Comparison of ENCODE assay signal across 14 cellular contexts in the genomic region with DNA sequence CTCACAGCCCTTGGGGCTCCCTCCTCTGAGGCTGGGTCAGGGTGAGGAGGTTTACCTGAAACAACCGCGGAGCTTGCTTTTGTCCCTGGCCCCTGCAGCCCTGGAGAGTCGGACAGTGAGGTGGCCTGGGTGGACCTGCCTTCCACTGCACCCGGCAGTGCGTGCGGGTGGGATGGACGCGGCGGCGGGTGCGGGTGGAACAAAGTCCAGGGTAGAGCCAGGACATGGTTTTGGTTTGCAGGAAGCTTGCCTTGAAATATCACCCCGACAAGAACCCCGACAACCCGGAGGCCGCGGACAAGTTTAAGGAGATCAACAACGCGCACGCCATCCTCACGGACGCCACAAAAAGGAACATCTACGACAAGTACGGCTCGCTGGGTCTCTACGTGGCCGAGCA. TPM values are rescaled to one million over a fixed set of nuclear protein-coding genes. Genes with fewer than 3 reads are reported as not detected.
DNase-seq lines count a peak whose midpoint lies in the region; ATAC-seq, FAIRE-seq and TF ChIP-seq lines count a peak whose summit lies in the region.
"Had no signal": no experiment of that assay in that cellular context is flagged by ENCODE, and none has a peak within 500 bp of the region (broad histone marks: within the 10 kb centered on the region; RNA-seq: fewer than 3 reads in every experiment).

No MANE protein-coding gene starts in this region.

- CTCF ChIA-PET in K562 (lab: Yijun Ruan, JAX; ENCODE audit: low intra/inter-chr PET ratio): no interaction called here

- 97 to 98% methylated on average over 26 of the region's 26 CpGs for WGBS in heart right ventricle, 2 donors
- 98% methylated on average over 23 of the region's 26 CpGs for WGBS in K562 (ENCODE audit: insufficient coverage, low coverage, missing lambda C conversion rate)
- WGBS in smooth muscle cell (ENCODE audit: low lambda C conversion rate): over 99% methylated on average over 26 of the region's 26 CpGs

- H3K9me1 ChIP-seq in K562 (ENCODE audit: control insufficient read depth, insufficient read depth, low read length): no peaks in the 10 kb centered on the region

- no peak overlapping the region for H3K4me3 ChIP-seq in heart right ventricle
- H3K4me3 ChIP-seq in K562: no peak overlapping the region
- no peak overlapping the region for H3K4me3 ChIP-seq in smooth muscle cell
- H3K4me3 ChIP-seq: BLaER1 treated with 17β-estradiol and CSF1 and Interleukin-3, amounts not matched to agents 10 nM and 100 nM had no signal

- H4K20me1 ChIP-seq in K562 (replicated peaks; ENCODE audit: control insufficient read depth, insufficient read depth, low read length) (0 out of 2 replicates have a peak, but pooled peaks cover 4% of the 10 kb centered on the region), smooth muscle cell (ENCODE audit: low read depth) (peaks cover 79% of the 10 kb centered on the region)

- H3K36me3 ChIP-seq in heart right ventricle (peaks cover 0 to 93% (median 46%) of the 10 kb centered on the region in 9 donors), K562 (ENCODE audit: control insufficient read depth, insufficient read depth, low read length) (peaks cover 77% of the 10 kb centered on the region; the same call in 2 of the 3 replicates), smooth muscle cell (ENCODE audit: low read depth) (no peaks in the 10 kb centered on the region)

- no peak for TF ChIP-seq CTCF in heart right ventricle (IDR thresholded peaks at IDR 0.05)
- TF ChIP-seq CTCF in K562 (IDR thresholded peaks at IDR 0.05 in 2 of 3, conservative IDR thresholded peaks at IDR 0.05 in 1 of 3; ENCODE audit: insufficient read depth in 2 of 3, low read depth in 1 of 3, low read length in 3 of 3): no peak
- TF ChIP-seq CTCF in smooth muscle cell (IDR thresholded peaks at IDR 0.05; ENCODE audit: borderline replicate concordance, insufficient read depth, poor library complexity, severe bottlenecking): no peak

- peaks cover 0 to 28% (median 4%) of the 10 kb centered on the region in 9 donors for H3K4me1 ChIP-seq in heart right ventricle
- peaks cover 0 to 18% of the 10 kb centered on the region in 2 experiments; a peak in 2 of 5 replicates for H3K4me1 ChIP-seq in K562 (replicated peaks in 1 of 2; ENCODE audit: control insufficient read depth in 2 of 2, insufficient read depth in 2 of 2, low read length in 2 of 2)
- H3K4me1 ChIP-seq in smooth muscle cell (ENCODE audit: low read depth): no peaks in the 10 kb centered on the region

- BruUV-seq in K562 (replicated peaks; lab: Mats Ljungman, UMichigan): no TSS peak

- TF ChIP-seq EP300 in K562 (IDR thresholded peaks at IDR 0.05; ENCODE audit: low read length): no peak

- no peak for TF ChIP-seq POLR2A in K562 (conservative IDR thresholded peaks at IDR 0.05)

- H3K4me2 ChIP-seq in K562 (ENCODE audit: insufficient read depth, low read length) (no peak overlapping the region), smooth muscle cell (no peak overlapping the region)

- H3K9ac ChIP-seq in K562 (ENCODE audit: insufficient read depth in 1 of 2, low read depth in 2 of 2, low read length in 2 of 2) (no peak overlapping the region), smooth muscle cell (ENCODE audit: low read depth) (no peak overlapping the region)

- no peak for ATAC-seq in Right ventricle myocardium inferior
- ATAC-seq in heart right ventricle: no peak
- no peak for ATAC-seq in K562
- ATAC-seq: CD8-positive, alpha-beta T cell had no signal

- in situ Hi-C loops in K562 (cut with MboI): no loop called here

- intact Hi-C loops in Right ventricle myocardium inferior (cut with DNase I) (no loop called here), heart right ventricle (cut with DNase I) (no loop called here), K562 (cut with micrococcal nuclease) (no loop called here)

- POLR2A ChIA-PET in K562 (lab: Yijun Ruan, JAX): interaction anchor here (0.6 to 1.3 kb wide), 2 partner anchors 11 to 918 kb away, joined by 3 to 4 read pairs; no protein-coding TSS in a partner anchor

- no peak for TF ChIP-seq RAD21 in K562 (CRISPR knock-in tag; conservative IDR thresholded peaks at IDR 0.05 in 1 of 2, IDR thresholded peaks at IDR 0.05 in 1 of 2)

- peaks cover 14% of the 10 kb centered on the region for H3K79me2 ChIP-seq in K562 (ENCODE audit: control insufficient read depth, insufficient read depth, low read length)
- H3K79me2 ChIP-seq in smooth muscle cell (ENCODE audit: low read depth): peaks cover 28% of the 10 kb centered on the region

- H3K27me3 ChIP-seq in heart right ventricle: no peaks in the 10 kb centered on the region
- H3K27me3 ChIP-seq in K562 (ENCODE audit: control insufficient read depth in 2 of 2, insufficient read depth in 2 of 2, low read length in 2 of 2): no peaks in the 10 kb centered on the region
- no peaks in the 10 kb centered on the region for H3K27me3 ChIP-seq in smooth muscle cell (ENCODE audit: low read depth)
- H3K27me3 ChIP-seq: BLaER1 treated with 17β-estradiol and CSF1 and Interleukin-3, amounts not matched to agents 10 nM and 100 nM had no signal

- no peaks in the 10 kb centered on the region for H3F3A ChIP-seq in smooth muscle cell (ENCODE audit: low read depth)

- H3K27ac ChIP-seq in heart right ventricle (no peak overlapping the region), K562 (ENCODE audit: extremely low read depth, low read depth, low read length) (no peak overlapping the region), smooth muscle cell (ENCODE audit: low read depth) (no peak overlapping the region)

- H2AFZ ChIP-seq in K562 (ENCODE audit: low read depth, low read length) (no peak overlapping the region), smooth muscle cell (ENCODE audit: low read depth) (no peak overlapping the region)

- peak; percentile 45 for DNase-seq in Right ventricle myocardium inferior (ENCODE audit: missing footprints)
- DNase-seq in heart right ventricle: no peak
- DNase-seq in HTR-8/SVneo (ENCODE audit: insufficient read length, low spot score): no peak
- DNase-seq in K562 (ENCODE audit: extremely low read depth in 1 of 4, low spot score in 3 of 4): no peak
- DNase-seq in smooth muscle cell (lab: John Stamatoyannopoulos, UW; ENCODE audit: unreplicated experiment): no peak
- DNase-seq in NCI-H748 treated with DMSO at 0.1 percent for 48 hours (lab: John Stamatoyannopoulos, UW): no peak
- DNase-seq: Calu3; CD8-positive, alpha-beta T cell; DMS79 treated with DMSO at 0.1 percent for 48 hours; GF-D8; GOT3; H9 had no signal

- FAIRE-seq in HTR-8/SVneo (lab: Jason Lieb, UNC): peak; percentile 65
- FAIRE-seq in K562 (lab: Jason Lieb, UNC): no peak

- no peaks in the 10 kb centered on the region for H3K9me3 ChIP-seq in heart right ventricle
- H3K9me3 ChIP-seq in K562 (replicated peaks; ENCODE audit: control insufficient read depth, insufficient read depth, low read depth, low read length): no peaks in the 10 kb centered on the region
- H3K9me3 ChIP-seq in smooth muscle cell (replicated peaks; ENCODE audit: low read depth): no peaks in the 10 kb centered on the region
- H3K9me3 ChIP-seq: BLaER1 treated with 17β-estradiol and CSF1 and Interleukin-3, amounts not matched to agents 10 nM and 100 nM had no signal

RNA-seq across cellular contexts. Expression of gene UCKL1, which starts 27.1 kb away (rescaled TPM):
- 52.0 TPM for total RNA-seq in Right ventricle myocardium inferior
- total RNA-seq in heart right ventricle: 10 to 100 TPM; 27.3 to 70.4 (median 39.0) TPM
- polyA plus RNA-seq in heart right ventricle: 100 to 1,000 TPM in 1 of 2 donors, 10 to 100 TPM in 1; 36.3 to 130 TPM
- 103 and 254 TPM in 2 replicates for total RNA-seq in K562 (2011; cell fraction: chromatin; rRNA removed; ENCODE audit: low replicate concordance)
- total RNA-seq in K562 (2011; cell fraction: nucleolus; rRNA removed): 128 and 153 TPM in 2 replicates
- total RNA-seq in K562 (2011; cell fraction: nucleoplasm; rRNA removed): 102 and 113 TPM in 2 replicates
- 28.5 and 36.8 TPM in 2 replicates for total RNA-seq in K562 (2014; rRNA removed)
- total RNA-seq in K562 (2014; rRNA removed; fragmentation: Illumina TruSeq; extraction: Trizol): 7.9 and 10.8 TPM in 2 replicates
- 21.5 and 24.1 TPM in 2 replicates for total RNA-seq in K562 (2015; rRNA removed; fragmentation: Illumina TruSeq; extraction: Trizol)
- total RNA-seq in K562 (2021): 46.1 and 52.8 TPM in 2 replicates
- polyA plus RNA-seq in K562 (2011; rRNA removed): 26.9 and 40.4 TPM in 2 replicates
- 35.2 and 67.5 TPM in 2 replicates for polyA plus RNA-seq in K562 (2011; cell fraction: cytosol; rRNA removed)
- polyA plus RNA-seq in K562 (2011; cell fraction: nucleus; rRNA removed): 185 and 221 TPM in 2 replicates
- polyA plus RNA-seq in K562 (2012): 35.3 and 54.9 TPM in 2 replicates
- 24.2 and 36.6 TPM in 2 replicates for polyA plus RNA-seq in K562 (2014; fragmentation: Illumina TruSeq; extraction: Trizol)
- polyA plus RNA-seq in K562 (2014; fragmentation: Nextera tagmentation; extraction: Ambion mirVana): 1 to 10 TPM; 3.1 to 6.6 TPM
- 49.0 and 57.1 TPM in 2 replicates for polyA plus RNA-seq in K562 (2014; rRNA removed)
- 14.0 and 18.9 TPM in 2 replicates for polyA minus RNA-seq in K562 (2011; rRNA and poly(A)+ RNA removed)
- polyA minus RNA-seq in K562 (2011; cell fraction: cytosol; rRNA and poly(A)+ RNA removed): 20.3 and 21.6 TPM in 2 replicates
- 40.1 and 51.8 TPM in 2 replicates for polyA minus RNA-seq in K562 (2011; cell fraction: nucleus; rRNA and poly(A)+ RNA removed)
- total RNA-seq in smooth muscle cell: 12.8 and 17.2 TPM in 2 replicates
- polyA plus RNA-seq in smooth muscle cell: 22.6 and 29.3 TPM in 2 replicates

RNA-seq across cellular contexts. Expression of gene DNAJC5, which starts 34.1 kb away (rescaled TPM):
- total RNA-seq in Right ventricle myocardium inferior (41.4 TPM), heart right ventricle (10 to 100 TPM; 32.8 to 52.2 (median 38.5) TPM), K562 (2014; rRNA removed) (31.3 and 41.1 TPM in 2 replicates), K562 (2014; rRNA removed; fragmentation: Illumina TruSeq; extraction: Trizol) (10.3 and 13.4 TPM in 2 replicates), K562 (2015; rRNA removed; fragmentation: Illumina TruSeq; extraction: Trizol) (28.4 and 29.5 TPM in 2 replicates), K562 (2021) (42.3 and 42.8 TPM in 2 replicates), smooth muscle cell (21.1 and 24.5 TPM in 2 replicates)
- polyA plus RNA-seq in heart right ventricle (10 to 100 TPM; 19.5 to 23.8 TPM), K562 (2011; rRNA removed) (22.4 and 23.4 TPM in 2 replicates), K562 (2014; fragmentation: Illumina TruSeq; extraction: Trizol) (21.8 and 27.2 TPM in 2 replicates), K562 (2014; fragmentation: Nextera tagmentation; extraction: Ambion mirVana) (under 1 TPM; 0.95 to 0.99 TPM), K562 (2014; rRNA removed) (25.5 and 26.3 TPM in 2 replicates), smooth muscle cell (8.7 TPM in 2 replicates)
- total RNA-seq in K562 (2011; cell fraction: chromatin; rRNA removed; ENCODE audit: low replicate concordance): 54.4 and 105 TPM in 2 replicates
- total RNA-seq in K562 (2011; cell fraction: nucleolus; rRNA removed): 56.5 and 57.4 TPM in 2 replicates
- 36.4 and 43.2 TPM in 2 replicates for total RNA-seq in K562 (2011; cell fraction: nucleoplasm; rRNA removed)
- 25.9 and 38.5 TPM in 2 replicates for polyA plus RNA-seq in K562 (2011; cell fraction: cytosol; rRNA removed)
- polyA plus RNA-seq in K562 (2011; cell fraction: nucleus; rRNA removed): 42.6 and 52.5 TPM in 2 replicates
- polyA plus RNA-seq in K562 (2012): 28.8 and 29.1 TPM in 2 replicates
- 17.3 and 29.6 TPM in 2 replicates for polyA minus RNA-seq in K562 (2011; rRNA and poly(A)+ RNA removed)
- 26.0 and 31.4 TPM in 2 replicates for polyA minus RNA-seq in K562 (2011; cell fraction: cytosol; rRNA and poly(A)+ RNA removed)
- 10.2 and 12.2 TPM in 2 replicates for polyA minus RNA-seq in K562 (2011; cell fraction: nucleus; rRNA and poly(A)+ RNA removed)

RNA-seq across cellular contexts. Expression of gene ZNF512B, which starts 40.7 kb away (rescaled TPM):
- total RNA-seq in Right ventricle myocardium inferior (12.2 TPM), heart right ventricle (10 to 100 TPM; 11.1 to 14.8 (median 13.7) TPM), K562 (2014; rRNA removed) (13.5 and 17.2 TPM in 2 replicates), K562 (2014; rRNA removed; fragmentation: Illumina TruSeq; extraction: Trizol) (3.2 and 3.8 TPM in 2 replicates), K562 (2015; rRNA removed; fragmentation: Illumina TruSeq; extraction: Trizol) (11.2 and 11.3 TPM in 2 replicates), K562 (2021) (24.9 and 27.8 TPM in 2 replicates), smooth muscle cell (4.6 and 6.8 TPM in 2 replicates)
- polyA plus RNA-seq in heart right ventricle (10 to 100 TPM in 1 of 2 donors, 1 to 10 TPM in 1; 4.6 to 11.8 TPM), K562 (2011; rRNA removed) (3.9 and 4.2 TPM in 2 replicates), K562 (2014; fragmentation: Illumina TruSeq; extraction: Trizol) (8.2 and 14.9 TPM in 2 replicates), K562 (2014; fragmentation: Nextera tagmentation; extraction: Ambion mirVana) (under 1 TPM; 0.01 to 0.03 TPM), K562 (2014; rRNA removed) (13.0 and 16.5 TPM in 2 replicates), smooth muscle cell (5.6 and 7.7 TPM in 2 replicates)
- 14.5 and 45.8 TPM in 2 replicates for total RNA-seq in K562 (2011; cell fraction: chromatin; rRNA removed; ENCODE audit: low replicate concordance)
- 23.8 and 25.5 TPM in 2 replicates for total RNA-seq in K562 (2011; cell fraction: nucleolus; rRNA removed)
- 15.2 and 19.3 TPM in 2 replicates for total RNA-seq in K562 (2011; cell fraction: nucleoplasm; rRNA removed)
- polyA plus RNA-seq in K562 (2011; cell fraction: cytosol; rRNA removed): 4.1 and 9.7 TPM in 2 replicates
- polyA plus RNA-seq in K562 (2011; cell fraction: nucleus; rRNA removed): 29.4 and 48.2 TPM in 2 replicates
- 14.3 and 16.2 TPM in 2 replicates for polyA plus RNA-seq in K562 (2012)
- 1.1 and 2.7 TPM in 2 replicates for polyA minus RNA-seq in K562 (2011; rRNA and poly(A)+ RNA removed)
- 6.3 and 8.5 TPM in 2 replicates for polyA minus RNA-seq in K562 (2011; cell fraction: cytosol; rRNA and poly(A)+ RNA removed)
- polyA minus RNA-seq in K562 (2011; cell fraction: nucleus; rRNA and poly(A)+ RNA removed): 6.7 and 6.9 TPM in 2 replicates

RNA-seq across cellular contexts. Expression of gene SAMD10, which starts 50.4 kb away (rescaled TPM):
- total RNA-seq in Right ventricle myocardium inferior (5.7 TPM), heart right ventricle (1 to 10 TPM; 3.4 to 8.4 (median 4.0) TPM), K562 (2014; rRNA removed) (4.8 and 9.8 TPM in 2 replicates), K562 (2014; rRNA removed; fragmentation: Illumina TruSeq; extraction: Trizol) (0.95 and 1.1 TPM in 2 replicates), K562 (2015; rRNA removed; fragmentation: Illumina TruSeq; extraction: Trizol) (3.5 and 4.8 TPM in 2 replicates), K562 (2021) (12.1 and 15.2 TPM in 2 replicates), smooth muscle cell (0.13 and 0.27 TPM in 2 replicates)
- polyA plus RNA-seq in heart right ventricle (1 to 10 TPM; 3.9 to 8.8 TPM), K562 (2011; rRNA removed) (3.9 and 6.8 TPM in 2 replicates), K562 (2014; fragmentation: Illumina TruSeq; extraction: Trizol) (6.0 and 9.6 TPM in 2 replicates), K562 (2014; fragmentation: Nextera tagmentation; extraction: Ambion mirVana) (under 1 TPM; 0.37 to 0.52 TPM), K562 (2014; rRNA removed) (11.4 and 12.4 TPM in 2 replicates), smooth muscle cell (1.2 and 4.3 TPM in 2 replicates)
- total RNA-seq in K562 (2011; cell fraction: chromatin; rRNA removed; ENCODE audit: low replicate concordance): 3.5 and 12.3 TPM in 2 replicates
- 7.8 and 11.8 TPM in 2 replicates for total RNA-seq in K562 (2011; cell fraction: nucleolus; rRNA removed)
- total RNA-seq in K562 (2011; cell fraction: nucleoplasm; rRNA removed): 5.1 and 7.5 TPM in 2 replicates
- polyA plus RNA-seq in K562 (2011; cell fraction: cytosol; rRNA removed): 4.6 and 19.2 TPM in 2 replicates
- polyA plus RNA-seq in K562 (2011; cell fraction: nucleus; rRNA removed): 35.1 and 67.7 TPM in 2 replicates
- polyA plus RNA-seq in K562 (2012): 15.0 and 18.1 TPM in 2 replicates
- 0.45 and 0.67 TPM in 2 replicates for polyA minus RNA-seq in K562 (2011; rRNA and poly(A)+ RNA removed)
- 5.6 and 6.4 TPM in 2 replicates for polyA minus RNA-seq in K562 (2011; cell fraction: cytosol; rRNA and poly(A)+ RNA removed)
- 2.4 and 3.0 TPM in 2 replicates for polyA minus RNA-seq in K562 (2011; cell fraction: nucleus; rRNA and poly(A)+ RNA removed)
- total RNA-seq: A172 had no signal

RNA-seq across cellular contexts. Expression of gene PRPF6, which starts 51.9 kb away (rescaled TPM):
- total RNA-seq in Right ventricle myocardium inferior (46.4 TPM), heart right ventricle (10 to 100 TPM; 43.8 to 53.6 (median 48.1) TPM), K562 (2014; rRNA removed) (59.9 and 65.9 TPM in 2 replicates), K562 (2014; rRNA removed; fragmentation: Illumina TruSeq; extraction: Trizol) (37.1 and 45.0 TPM in 2 replicates), K562 (2015; rRNA removed; fragmentation: Illumina TruSeq; extraction: Trizol) (69.1 and 70.2 TPM in 2 replicates), K562 (2021) (79.5 and 83.2 TPM in 2 replicates), smooth muscle cell (33.3 and 36.5 TPM in 2 replicates)
- polyA plus RNA-seq in heart right ventricle (10 to 100 TPM; 27.8 to 48.4 TPM), K562 (2011; rRNA removed) (31.9 and 38.8 TPM in 2 replicates), K562 (2014; fragmentation: Illumina TruSeq; extraction: Trizol) (65.2 and 68.2 TPM in 2 replicates), K562 (2014; fragmentation: Nextera tagmentation; extraction: Ambion mirVana) (1 to 10 TPM; 4.2 to 4.3 TPM), K562 (2014; rRNA removed) (53.9 and 60.5 TPM in 2 replicates), smooth muscle cell (51.2 and 55.2 TPM in 2 replicates)
- total RNA-seq in K562 (2011; cell fraction: chromatin; rRNA removed; ENCODE audit: low replicate concordance): 43.5 and 79.2 TPM in 2 replicates
- total RNA-seq in K562 (2011; cell fraction: nucleolus; rRNA removed): 37.2 and 37.9 TPM in 2 replicates
- total RNA-seq in K562 (2011; cell fraction: nucleoplasm; rRNA removed): 25.8 and 34.6 TPM in 2 replicates
- polyA plus RNA-seq in K562 (2011; cell fraction: cytosol; rRNA removed): 31.0 and 31.9 TPM in 2 replicates
- polyA plus RNA-seq in K562 (2011; cell fraction: nucleus; rRNA removed): 33.2 and 38.3 TPM in 2 replicates
- 64.7 and 71.3 TPM in 2 replicates for polyA plus RNA-seq in K562 (2012)
- 43.7 and 45.2 TPM in 2 replicates for polyA minus RNA-seq in K562 (2011; rRNA and poly(A)+ RNA removed)
- polyA minus RNA-seq in K562 (2011; cell fraction: cytosol; rRNA and poly(A)+ RNA removed): 40.1 and 44.7 TPM in 2 replicates
- polyA minus RNA-seq in K562 (2011; cell fraction: nucleus; rRNA and poly(A)+ RNA removed): 16.3 and 25.7 TPM in 2 replicates
